ENCODE assay signal across 1 cellular context in genomic region chr4:156932360-156932759, GRCh38. TPM values are rescaled to one million over a fixed set of nuclear protein-coding genes. Genes with fewer than 3 reads are reported as not detected.
"Had no signal": no experiment of that assay in that cellular context is flagged by ENCODE, and none has a peak within 500 bp of the region (broad histone marks: within the 10 kb centered on the region; RNA-seq: fewer than 3 reads in every experiment).

No MANE protein-coding gene starts in this region.

RNA-seq across cellular contexts. Expression of gene PDGFC, which starts 39.2 kb away (rescaled TPM):
- total RNA-seq: OCI-LY7 had no signal
